Comparison of ENCODE assay signal across 12 cellular contexts in the genomic region with DNA sequence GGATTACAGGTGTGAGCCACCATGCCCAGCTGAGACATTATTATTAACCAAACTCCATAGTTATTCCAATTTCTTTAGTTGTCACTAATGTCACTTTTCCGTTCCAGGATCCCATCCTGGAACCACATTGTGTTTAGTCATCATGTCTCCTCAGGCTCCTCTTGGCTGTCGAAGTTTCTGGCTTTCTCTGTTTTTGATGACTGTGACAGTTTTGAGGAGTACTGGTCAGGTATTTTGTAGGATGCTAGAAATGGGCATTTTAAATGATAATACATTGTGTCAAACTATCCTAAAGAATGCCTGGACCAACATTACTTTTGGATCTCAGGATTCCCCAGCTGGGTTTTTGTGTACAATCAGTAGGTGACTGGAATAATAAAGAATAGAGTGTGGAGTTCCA. TPM values are rescaled to one million over a fixed set of nuclear protein-coding genes. Genes with fewer than 3 reads are reported as not detected.
"Had no signal": no experiment of that assay in that cellular context is flagged by ENCODE, and none has a peak within 500 bp of the region (broad histone marks: within the 10 kb centered on the region; RNA-seq: fewer than 3 reads in every experiment).

No MANE protein-coding gene starts in this region.

- H3K27ac ChIP-seq: GM23248 had no signal

- H3K9me3 ChIP-seq: HAP-1 had no signal

- H3K4me3 ChIP-seq: GM23248, GM23338, HAP-1 had no signal

- H2AFZ ChIP-seq: GM23248, GM23338 had no signal

- H3K36me3 ChIP-seq: HAP-1 had no signal

- H3K4me2 ChIP-seq: GM23338 had no signal

- ATAC-seq: GM23338, HCT116 had no signal

- FAIRE-seq: H1, H54 had no signal

- H3K9ac ChIP-seq: GM23248 had no signal

- DNase-seq: GM23248, GOT3, H7, H9, HCEC 1CT, HFFc6 had no signal

RNA-seq across cellular contexts. Expression of a gene that starts 19.8 kb away (rescaled TPM):
- total RNA-seq: GM23248, GM23338, H1, H4, H7, H9, HFFc6 had no signal
- polyA plus RNA-seq: GM23248, H1 had no signal

RNA-seq across cellular contexts. Expression of a gene that starts 23.3 kb away (rescaled TPM):
- total RNA-seq: GM23338 had no signal
